1 cellular context compared by ENCODE assay signal in genomic region chr9:133894377-133895321, GRCh38.
TF ChIP-seq lines count a peak whose summit lies in the region.

No MANE protein-coding gene starts in this region.

TF ChIP-seq in SK-N-SH treated with all-trans-retinoic acid at 6 μM for 48 hours, 23 proteins besides CTCF, POLR2A, EP300 and RAD21 (continued from another document):
- TF ChIP-seq, protein P1, sequence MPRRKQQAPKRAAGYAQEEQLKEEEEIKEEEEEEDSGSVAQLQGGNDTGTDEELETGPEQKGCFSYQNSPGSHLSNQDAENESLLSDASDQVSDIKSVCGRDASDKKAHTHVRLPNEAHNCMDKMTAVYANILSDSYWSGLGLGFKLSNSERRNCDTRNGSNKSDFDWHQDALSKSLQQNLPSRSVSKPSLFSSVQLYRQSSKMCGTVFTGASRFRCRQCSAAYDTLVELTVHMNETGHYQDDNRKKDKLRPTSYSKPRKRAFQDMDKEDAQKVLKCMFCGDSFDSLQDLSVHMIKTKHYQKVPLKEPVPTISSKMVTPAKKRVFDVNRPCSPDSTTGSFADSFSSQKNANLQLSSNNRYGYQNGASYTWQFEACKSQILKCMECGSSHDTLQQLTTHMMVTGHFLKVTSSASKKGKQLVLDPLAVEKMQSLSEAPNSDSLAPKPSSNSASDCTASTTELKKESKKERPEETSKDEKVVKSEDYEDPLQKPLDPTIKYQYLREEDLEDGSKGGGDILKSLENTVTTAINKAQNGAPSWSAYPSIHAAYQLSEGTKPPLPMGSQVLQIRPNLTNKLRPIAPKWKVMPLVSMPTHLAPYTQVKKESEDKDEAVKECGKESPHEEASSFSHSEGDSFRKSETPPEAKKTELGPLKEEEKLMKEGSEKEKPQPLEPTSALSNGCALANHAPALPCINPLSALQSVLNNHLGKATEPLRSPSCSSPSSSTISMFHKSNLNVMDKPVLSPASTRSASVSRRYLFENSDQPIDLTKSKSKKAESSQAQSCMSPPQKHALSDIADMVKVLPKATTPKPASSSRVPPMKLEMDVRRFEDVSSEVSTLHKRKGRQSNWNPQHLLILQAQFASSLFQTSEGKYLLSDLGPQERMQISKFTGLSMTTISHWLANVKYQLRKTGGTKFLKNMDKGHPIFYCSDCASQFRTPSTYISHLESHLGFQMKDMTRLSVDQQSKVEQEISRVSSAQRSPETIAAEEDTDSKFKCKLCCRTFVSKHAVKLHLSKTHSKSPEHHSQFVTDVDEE (CRISPR knock-in tag; IDR thresholded peaks at IDR 0.05): no peak
- TF ChIP-seq ARNTL (CRISPR knock-in tag; IDR thresholded peaks at IDR 0.05; ENCODE audit: borderline replicate concordance, low read depth): no peak
